Comparison of ENCODE assay signal across 1 cellular context in genomic region chr5:118987988-118988945, GRCh38.
TF ChIP-seq lines count a peak whose summit lies in the region.

Gene DTWD2, minus strand, starts transcription at chr5:118988547. Its CDS starts 36 bp downstream, at chr5:118988511.

TF ChIP-seq in HepG2, 621 proteins besides CTCF, POLR2A, EP300 and RAD21 (continued from another document):
- TF ChIP-seq KIAA2018 (CRISPR knock-in tag; IDR thresholded peaks at IDR 0.05; ENCODE audit: borderline replicate concordance): no peak
- TF ChIP-seq RAD51 (IDR thresholded peaks at IDR 0.05; ENCODE audit: borderline replicate concordance): no peak
- TF ChIP-seq IRX3 (CRISPR knock-in tag; IDR thresholded peaks at IDR 0.05; ENCODE audit: borderline replicate concordance, low read depth): peak; percentile 76; the same call in 1 of the 2 replicates
- peak; percentile 77; the same call in 1 of the 2 replicates for TF ChIP-seq ZFP1 (CRISPR knock-in tag; IDR thresholded peaks at IDR 0.05)
- peak; percentile 62 for TF ChIP-seq FOXP4 (CRISPR knock-in tag; IDR thresholded peaks at IDR 0.05)
